18 cellular contexts compared by ENCODE assay signal in genomic region chr14:78790262-78790661, GRCh38.
A peak's percentile ranks its signal among the peaks of the same experiment; 100 is the strongest.
DNase-seq lines count a peak whose midpoint lies in the region; ATAC-seq and TF ChIP-seq lines count a peak whose summit lies in the region.
"Had no signal": no experiment of that assay in that cellular context is flagged by ENCODE, and none has a peak within 500 bp of the region (broad histone marks: within the 10 kb centered on the region; RNA-seq: fewer than 3 reads in every experiment).

No MANE protein-coding gene starts in this region.

- no peak for ATAC-seq in HG02840 (IDR thresholded peaks at IDR 0.05; ENCODE audit: low FRiP score, unreplicated experiment)
- ATAC-seq: activated CD8-positive, alpha-beta T cell treated with anti-CD3 and anti-CD28 coated beads, Interleukin-2, amount 10 ng/mL, durations not matched to agents 7 days and 5 days; left ventricle myocardium superior; natural killer cell treated with Interleukin-12 subunit alpha and Interleukin-12 subunit beta and Interleukin-15 and Interleukin-18, amount 100 ng/mL, for 72 hours; Right ventricle myocardium inferior had no signal

- H3K27me3 Mint-ChIP-seq in nephron (ENCODE audit: low read depth), result peaks cover 4% of the 10 kb centered on the region
- H3K27me3 Mint-ChIP-seq: natural killer cell treated with Interleukin-12 subunit alpha and Interleukin-12 subunit beta and Interleukin-15 and Interleukin-18, amount 100 ng/mL, for 72 hours; stimulated activated naive CD8-positive, alpha-beta T cell treated with anti-CD3 and anti-CD28 coated beads, Interleukin-15, Interleukin-2, amounts not matched to agents 100 ng/mL and 50 ng/mL, for 24 hours had no signal

- H3K9me3 Mint-ChIP-seq in nephron, result no peaks in the 10 kb centered on the region
- H3K9me3 Mint-ChIP-seq: stimulated activated naive CD8-positive, alpha-beta T cell treated with anti-CD3 and anti-CD28 coated beads, Interleukin-15, Interleukin-2, amounts not matched to agents 100 ng/mL and 50 ng/mL, for 24 hours had no signal

- DNase-seq in NAMALWA (ENCODE audit: low spot score) (peak; percentile 4), cerebellar cortex (ENCODE audit: low spot score) (peak; percentile 10), NCI-H1436 treated with DMSO at 0.1 percent for 48 hours (lab: John Stamatoyannopoulos, UW) (no peak), SIG-M5 (lab: John Stamatoyannopoulos, UW) (no peak)
- DNase-seq in effector CD4-positive, alpha-beta T cell, result no peak
- DNase-seq: activated CD8-positive, alpha-beta T cell treated with anti-CD3 and anti-CD28 coated beads, Interleukin-2, amount 10 ng/mL, durations not matched to agents 7 days and 5 days; activated effector memory CD4-positive, alpha-beta T cell treated with anti-CD3 and anti-CD28 coated beads, Interleukin-2, amount 50 U/mL, for 16 hours; GDM1; left ventricle myocardium superior; MM.1S; NCI-H2171 treated with DMSO at 0.1 percent for 48 hours had no signal

- H4K20me1 ChIP-seq in DOHH2 (ENCODE audit: control insufficient read depth, insufficient read depth, low read depth, low read length), result no peaks in the 10 kb centered on the region
- H4K20me1 ChIP-seq: BLaER1 had no signal

- H3K4me3 Mint-ChIP-seq in nephron, result no peak overlapping the region
- H3K4me3 Mint-ChIP-seq: activated CD8-positive, alpha-beta T cell treated with anti-CD3 and anti-CD28 coated beads, Interleukin-2, amount 10 ng/mL, durations not matched to agents 7 days and 5 days; natural killer cell treated with Interleukin-12 subunit alpha and Interleukin-12 subunit beta and Interleukin-15 and Interleukin-18, amount 100 ng/mL, for 72 hours; stimulated activated naive CD8-positive, alpha-beta T cell treated with anti-CD3 and anti-CD28 coated beads, Interleukin-15, Interleukin-2, amounts not matched to agents 100 ng/mL and 50 ng/mL, for 24 hours had no signal

- no peak overlapping the region for H3K4me2 ChIP-seq in DOHH2 (ENCODE audit: low read length)
- H3K4me2 ChIP-seq: BLaER1 had no signal

- no peaks in the 10 kb centered on the region for H3F3A ChIP-seq in DOHH2 (ENCODE audit: control insufficient read depth, insufficient read depth)

- no peaks in the 10 kb centered on the region for H3K4me1 Mint-ChIP-seq in nephron

- H3K9me2 ChIP-seq in DOHH2 (replicated peaks; ENCODE audit: control insufficient read depth, low read length), result no peaks in the 10 kb centered on the region

- H3K36me3 ChIP-seq in DOHH2 (ENCODE audit: control insufficient read depth, low read length), result no peaks in the 10 kb centered on the region
- H3K36me3 ChIP-seq: BLaER1 had no signal

- H3K27ac Mint-ChIP-seq in nephron, result no peak overlapping the region
- H3K27ac Mint-ChIP-seq: activated CD8-positive, alpha-beta T cell treated with anti-CD3 and anti-CD28 coated beads, Interleukin-2, amount 10 ng/mL, durations not matched to agents 7 days and 5 days; natural killer cell treated with Interleukin-12 subunit alpha and Interleukin-12 subunit beta and Interleukin-15 and Interleukin-18, amount 100 ng/mL, for 72 hours; stimulated activated naive CD8-positive, alpha-beta T cell treated with anti-CD3 and anti-CD28 coated beads, Interleukin-15, Interleukin-2, amounts not matched to agents 100 ng/mL and 50 ng/mL, for 24 hours had no signal

- no peaks in the 10 kb centered on the region for H3K9me3 ChIP-seq in DOHH2 (ENCODE audit: control insufficient read depth, insufficient read depth, low read length)
- H3K9me3 ChIP-seq: BLaER1 had no signal

- peak; percentile 20 for TF ChIP-seq CTCF in DOHH2 (IDR thresholded peaks at IDR 0.05; ENCODE audit: low read depth, low read length, poor library complexity, severe bottlenecking)
- peak in 2 of 3 experiments; percentile 11 to 23 for TF ChIP-seq CTCF in nephron (IDR thresholded peaks at IDR 0.05; ENCODE audit: unreplicated experiment in 3 of 3)

- H3K36me3 Mint-ChIP-seq in nephron (ENCODE audit: low read depth), result no peaks in the 10 kb centered on the region
- H3K36me3 Mint-ChIP-seq: natural killer cell treated with Interleukin-12 subunit alpha and Interleukin-12 subunit beta and Interleukin-15 and Interleukin-18, amount 100 ng/mL, for 72 hours had no signal

- no peaks in the 10 kb centered on the region for H3K79me2 ChIP-seq in DOHH2 (ENCODE audit: control insufficient read depth, low read length)

- H3K27me3 ChIP-seq in DOHH2 (ENCODE audit: control insufficient read depth, low read length), result no peaks in the 10 kb centered on the region
- H3K27me3 ChIP-seq: BLaER1 had no signal

- no peak overlapping the region for H3K27ac ChIP-seq in DOHH2 (ENCODE audit: low read depth, low read length)
- H3K27ac ChIP-seq: BLaER1 had no signal

- H3K4me3 ChIP-seq in DOHH2 (ENCODE audit: low read length), result no peak overlapping the region
- H3K4me3 ChIP-seq: BLaER1 had no signal

- no peaks in the 10 kb centered on the region for H3K4me1 ChIP-seq in DOHH2 (ENCODE audit: control insufficient read depth, low read length)
- H3K4me1 ChIP-seq: BLaER1 had no signal

Comparison
In these comparisons a context has a peak if more than half of its experiments do, and no peak if none do; other contexts are left out.
1. DNase-seq: peak in NAMALWA (single experiment) and cerebellar cortex (single experiment); none in NCI-H1436 treated with DMSO at 0.1 percent for 48 hours (single experiment), effector CD4-positive, alpha-beta T cell (single experiment) and SIG-M5 (single experiment).